In the genomic region with DNA sequence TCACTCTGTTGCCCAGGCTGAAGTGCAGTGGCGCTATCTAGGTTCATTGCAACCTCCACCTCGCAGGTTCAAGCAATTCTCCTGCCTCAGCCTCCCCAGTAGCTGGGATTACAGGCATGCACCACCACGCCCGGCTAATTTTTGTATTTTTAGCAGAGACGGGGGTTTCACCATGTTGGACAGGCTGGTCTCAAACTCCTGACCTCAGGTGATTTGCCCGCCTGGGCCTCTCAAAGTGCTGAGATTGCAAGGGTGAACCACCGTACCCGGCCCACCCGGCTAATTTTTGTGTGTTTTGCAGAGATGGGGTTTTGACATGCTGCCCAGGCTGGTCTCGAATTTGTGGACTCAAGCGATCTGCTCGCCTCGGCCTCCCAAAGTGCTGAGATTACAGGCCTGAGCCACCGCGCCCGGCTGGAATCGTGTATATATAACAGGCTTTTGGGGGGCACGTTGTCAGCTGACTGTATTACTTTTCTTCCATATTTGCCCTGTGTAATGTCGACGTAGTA, we compare ENCODE assay signal across 8 cellular contexts. TPM values are rescaled to one million over a fixed set of nuclear protein-coding genes. Genes with fewer than 3 reads are reported as not detected.
DNase-seq lines count a peak whose midpoint lies in the region; ATAC-seq and TF ChIP-seq lines count a peak whose summit lies in the region.
"Not testable (repeated sequence)": the region's sequence is repeated elsewhere in the genome, so short reads cannot be mapped to it uniquely, and the experiment has no call there.

No MANE protein-coding gene starts in this region.

- H3K27me3 ChIP-seq in NT2/D1 (ENCODE audit: insufficient read depth, insufficient read length); gastroesophageal sphincter; upper lobe of right lung: not testable (repeated sequence)

- H3K9me3 ChIP-seq in ES-I3 (ENCODE audit: control insufficient read depth, insufficient read depth, low read length); NT2/D1 (ENCODE audit: insufficient read depth, low read length); gastroesophageal sphincter; mucosa of descending colon; upper lobe of right lung: not testable (repeated sequence)

- TF ChIP-seq CTCF in MCF 10A (IDR thresholded peaks at IDR 0.05; ENCODE audit: unreplicated experiment); gastroesophageal sphincter (IDR thresholded peaks at IDR 0.05); mucosa of descending colon (IDR thresholded peaks at IDR 0.05); upper lobe of right lung (IDR thresholded peaks at IDR 0.05): not testable (repeated sequence)

- 85 to 98% methylated on average over 7 to 11 of the region's 20 CpGs for WGBS in gastroesophageal sphincter (ENCODE audit: low coverage in 1 of 2), 2 donors

- POLR2A ChIA-PET in activated CD4-positive, alpha-beta memory T cell treated with anti-CD3 and anti-CD28 coated beads, Interleukin-2, amount 10 ng/mL, durations not matched to agents 7 days and 5 days (lab: Charles Lee): interaction anchor here (2.0 kb wide), 1 partner anchor 11 kb away, joined by 7 read pairs; no protein-coding TSS in a partner anchor
- POLR2A ChIA-PET in MCF 10A (lab: Yijun Ruan, JAX): interaction anchor here (1.4 to 2.2 kb wide), 3 partner anchors 7 to 233 kb away, joined by 4 to 13 read pairs (median 5); partner anchors contain the start of gene MALSU1

- intact Hi-C loops in MCF 10A (cut with micrococcal nuclease): loop anchor here (5.0 kb wide), 2 partner anchors 100 to 260 kb away; no protein-coding TSS in a partner anchor
- intact Hi-C loops in mucosa of descending colon (cut with DNase I, micrococcal nuclease); upper lobe of right lung (cut with DNase I): not testable (repeated sequence)

- H3K4me1 Mint-ChIP-seq in activated CD4-positive, alpha-beta memory T cell treated with anti-CD3 and anti-CD28 coated beads, Interleukin-2, amount 10 ng/mL, durations not matched to agents 7 days and 5 days: peaks cover 34% of the 10 kb centered on the region
- peaks cover 11% of the 10 kb centered on the region for H3K4me1 Mint-ChIP-seq in MCF 10A (ENCODE audit: insufficient read depth, unreplicated experiment)

- peak overlapping the region; percentile 100; the same call in 1 of the 2 replicates for H3K9ac ChIP-seq in ES-I3 (ENCODE audit: low read depth, low read length)
- peak overlapping the region; percentile 99 for H3K9ac ChIP-seq in NT2/D1 (ENCODE audit: insufficient read length, low read depth)

- H3K36me3 Mint-ChIP-seq in activated CD4-positive, alpha-beta memory T cell treated with anti-CD3 and anti-CD28 coated beads, Interleukin-2, amount 10 ng/mL, durations not matched to agents 7 days and 5 days (ENCODE audit: low read depth): peaks cover 32% of the 10 kb centered on the region
- H3K36me3 Mint-ChIP-seq in MCF 10A (ENCODE audit: insufficient read depth, unreplicated experiment): peaks cover 36% of the 10 kb centered on the region

- DNase-seq in NT2/D1 (ENCODE audit: low read depth, low spot score); activated CD4-positive, alpha-beta memory T cell treated with anti-CD3 and anti-CD28 coated beads, Interleukin-2, amount 10 ng/mL, durations not matched to agents 7 days and 5 days; MCF 10A (ENCODE audit: unreplicated experiment); upper lobe of right lung: not testable (repeated sequence)
- DNase-seq in mucosa of descending colon (peak; percentile 21 to 56 (median 41)), retina (peak; percentile 16)

- not testable (repeated sequence) for BruUV-seq in MCF 10A (replicated peaks; lab: Mats Ljungman, UMichigan)

- H3K4me3 ChIP-seq in NT2/D1 (ENCODE audit: insufficient read length, low read depth): peak overlapping the region; percentile 96
- peak overlapping the region in 1 of 2 donors; percentile 79 for H3K4me3 ChIP-seq in gastroesophageal sphincter
- not testable (repeated sequence) for H3K4me3 ChIP-seq in mucosa of descending colon
- peak overlapping the region; percentile 75 for H3K4me3 ChIP-seq in upper lobe of right lung

- H3K27ac ChIP-seq in gastroesophageal sphincter (peak overlapping the region in 3 of 4 donors; percentile 90 to 99 (median 97)), upper lobe of right lung (peak overlapping the region; percentile 99)

- H3K4me1 ChIP-seq in ES-I3 (ENCODE audit: insufficient read depth, low read length) (peaks cover 11% of the 10 kb centered on the region; the same call in 1 of the 2 replicates), gastroesophageal sphincter (peaks cover 0 to 36% (median 21%) of the 10 kb centered on the region in 3 donors), mucosa of descending colon (ENCODE audit: low read depth) (peaks cover 17% of the 10 kb centered on the region), upper lobe of right lung (peaks cover 27% of the 10 kb centered on the region)
- not testable (repeated sequence) for H3K4me1 ChIP-seq in NT2/D1 (ENCODE audit: insufficient read depth, insufficient read length)

- not testable (repeated sequence) for TF ChIP-seq POLR2A in gastroesophageal sphincter (IDR thresholded peaks at IDR 0.05)

- peak overlapping the region; percentile 47 for H3K4me3 Mint-ChIP-seq in activated CD4-positive, alpha-beta memory T cell treated with anti-CD3 and anti-CD28 coated beads, Interleukin-2, amount 10 ng/mL, durations not matched to agents 7 days and 5 days
- H3K4me3 Mint-ChIP-seq in MCF 10A (ENCODE audit: unreplicated experiment): peak overlapping the region; percentile 95

- peak overlapping the region; percentile 99 for H3K27ac Mint-ChIP-seq in activated CD4-positive, alpha-beta memory T cell treated with anti-CD3 and anti-CD28 coated beads, Interleukin-2, amount 10 ng/mL, durations not matched to agents 7 days and 5 days
- peak overlapping the region; percentile 100 for H3K27ac Mint-ChIP-seq in MCF 10A (ENCODE audit: low read depth, unreplicated experiment)

- CTCF ChIA-PET in activated CD4-positive, alpha-beta memory T cell treated with anti-CD3 and anti-CD28 coated beads, Interleukin-2, amount 10 ng/mL, durations not matched to agents 7 days and 5 days (lab: Charles Lee): interaction anchor here (1.0 to 1.4 kb wide), 2 partner anchors 14 to 233 kb away, joined by 4 to 5 read pairs; partner anchors contain the start of gene MALSU1
- CTCF ChIA-PET in MCF 10A (lab: Yijun Ruan, JAX): interaction anchor here (0.6 to 1.2 kb wide), 3 partner anchors 14 to 782 kb away, joined by 3 read pairs; no protein-coding TSS in a partner anchor

- not testable (repeated sequence) for ATAC-seq in gastroesophageal sphincter, mucosa of descending colon, upper lobe of right lung

- not testable (repeated sequence) for H3K27me3 Mint-ChIP-seq in activated CD4-positive, alpha-beta memory T cell treated with anti-CD3 and anti-CD28 coated beads, Interleukin-2, amount 10 ng/mL, durations not matched to agents 7 days and 5 days; MCF 10A (ENCODE audit: insufficient read depth, unreplicated experiment)

- not testable (repeated sequence) for H3K9me3 Mint-ChIP-seq in activated CD4-positive, alpha-beta memory T cell treated with anti-CD3 and anti-CD28 coated beads, Interleukin-2, amount 10 ng/mL, durations not matched to agents 7 days and 5 days; MCF 10A (ENCODE audit: unreplicated experiment)

- H3K36me3 ChIP-seq in ES-I3 (ENCODE audit: insufficient read depth, low read length); gastroesophageal sphincter; mucosa of descending colon (ENCODE audit: low read depth); upper lobe of right lung: not testable (repeated sequence)
- peaks cover 17% of the 10 kb centered on the region for H3K36me3 ChIP-seq in NT2/D1 (ENCODE audit: insufficient read depth, insufficient read length, low read length)

- not testable (repeated sequence) for TF ChIP-seq EP300 in gastroesophageal sphincter (IDR thresholded peaks at IDR 0.05)

RNA-seq across cellular contexts. Expression of gene TRA2A, which starts 0.8 kb away (rescaled TPM):
- 100 to 1,000 TPM in 1 of 2 experiments, 10 to 100 TPM in 1; 98.1 to 104 TPM for total RNA-seq in activated CD4-positive, alpha-beta memory T cell treated with anti-CD3 and anti-CD28 coated beads, Interleukin-2, amount 10 ng/mL, durations not matched to agents 7 days and 5 days
- total RNA-seq in MCF 10A (2022) (92.9 and 113 TPM in 2 replicates), gastroesophageal sphincter (10 to 100 TPM; 12.6 to 50.0 (median 27.1) TPM), mucosa of descending colon (10 to 100 TPM; 74.6 to 79.3 (median 76.8) TPM), upper lobe of right lung (71.6 TPM)
